16 cellular contexts compared by ENCODE assay signal in genomic region chr7:139987691-139988516, GRCh38.
"Had no signal": no experiment of that assay in that cellular context is flagged by ENCODE, and none has a peak within 500 bp of the region (broad histone marks: within the 10 kb centered on the region; RNA-seq: fewer than 3 reads in every experiment).

No MANE protein-coding gene starts in this region.

- H3K4me1 ChIP-seq: esophagus muscularis mucosa, lower lobe of right lung had no signal

- H3K4me3 Mint-ChIP-seq: activated T-cell treated with anti-CD3 and anti-CD28 coated beads, Interleukin-2, amount 50 U/mL, for 4 hours; mesothelial cell of epicardium; T-helper 2 cell treated with Interferon-gamma antibody and Interleukin-4, amounts not matched to agents 5 μg/mL and 100 μg/mL, for 36 hours; type B pancreatic cell had no signal

- DNase-seq: activated CD4-positive, alpha-beta T cell treated with anti-CD3 and anti-CD28 coated beads, Interleukin-2, amount 50 U/mL, for 4 hours; activated effector memory CD4-positive, alpha-beta T cell treated with anti-CD3 and anti-CD28 coated beads, Interleukin-2, amount 50 U/mL, for 16 hours; activated T-cell treated with anti-CD3 and anti-CD28 coated beads, Interleukin-2, amount 50 U/mL, for 4 hours; amniotic stem cell; dorsolateral prefrontal cortex; lower lobe of right lung; stimulated activated CD4-positive, alpha-beta T cell treated with anti-CD3 and anti-CD28 coated beads, Interleukin-2, amount 100 ng/mL, for 24 hours; stimulated activated naive CD4-positive, alpha-beta T cell; substantia nigra had no signal

- H3K27ac ChIP-seq: dorsolateral prefrontal cortex, esophagus muscularis mucosa, lower lobe of right lung had no signal

- H3K9me3 Mint-ChIP-seq: activated naive CD4-positive, alpha-beta T cell treated with anti-CD3 and anti-CD28 coated beads, Interleukin-2, amount 50 U/mL, for 72 hours; activated T-cell treated with anti-CD3 and anti-CD28 coated beads, Interleukin-2, amount 50 U/mL, for 4 hours; mesothelial cell of epicardium; T-helper 2 cell treated with Interferon-gamma antibody and Interleukin-4, amounts not matched to agents 5 μg/mL and 100 μg/mL, for 36 hours; type B pancreatic cell had no signal

- H3K36me3 ChIP-seq: esophagus muscularis mucosa had no signal

- H3K27ac Mint-ChIP-seq: activated naive CD4-positive, alpha-beta T cell treated with anti-CD3 and anti-CD28 coated beads, Interleukin-2, amount 50 U/mL, for 72 hours; mesothelial cell of epicardium; progenitor cell of endocrine pancreas; T-helper 2 cell treated with Interferon-gamma antibody and Interleukin-4, amounts not matched to agents 5 μg/mL and 100 μg/mL, for 36 hours; type B pancreatic cell had no signal

- H3K27me3 ChIP-seq: dorsolateral prefrontal cortex, esophagus muscularis mucosa had no signal

- H3K4me3 ChIP-seq: dorsolateral prefrontal cortex, esophagus muscularis mucosa, lower lobe of right lung had no signal

- H3K9me3 ChIP-seq: esophagus muscularis mucosa, lower lobe of right lung had no signal

- H3K36me3 Mint-ChIP-seq: activated naive CD4-positive, alpha-beta T cell treated with anti-CD3 and anti-CD28 coated beads, Interleukin-2, amount 50 U/mL, for 72 hours; brain; mesothelial cell of epicardium; type B pancreatic cell had no signal
